1 cellular context compared by ENCODE assay signal in the genomic region with DNA sequence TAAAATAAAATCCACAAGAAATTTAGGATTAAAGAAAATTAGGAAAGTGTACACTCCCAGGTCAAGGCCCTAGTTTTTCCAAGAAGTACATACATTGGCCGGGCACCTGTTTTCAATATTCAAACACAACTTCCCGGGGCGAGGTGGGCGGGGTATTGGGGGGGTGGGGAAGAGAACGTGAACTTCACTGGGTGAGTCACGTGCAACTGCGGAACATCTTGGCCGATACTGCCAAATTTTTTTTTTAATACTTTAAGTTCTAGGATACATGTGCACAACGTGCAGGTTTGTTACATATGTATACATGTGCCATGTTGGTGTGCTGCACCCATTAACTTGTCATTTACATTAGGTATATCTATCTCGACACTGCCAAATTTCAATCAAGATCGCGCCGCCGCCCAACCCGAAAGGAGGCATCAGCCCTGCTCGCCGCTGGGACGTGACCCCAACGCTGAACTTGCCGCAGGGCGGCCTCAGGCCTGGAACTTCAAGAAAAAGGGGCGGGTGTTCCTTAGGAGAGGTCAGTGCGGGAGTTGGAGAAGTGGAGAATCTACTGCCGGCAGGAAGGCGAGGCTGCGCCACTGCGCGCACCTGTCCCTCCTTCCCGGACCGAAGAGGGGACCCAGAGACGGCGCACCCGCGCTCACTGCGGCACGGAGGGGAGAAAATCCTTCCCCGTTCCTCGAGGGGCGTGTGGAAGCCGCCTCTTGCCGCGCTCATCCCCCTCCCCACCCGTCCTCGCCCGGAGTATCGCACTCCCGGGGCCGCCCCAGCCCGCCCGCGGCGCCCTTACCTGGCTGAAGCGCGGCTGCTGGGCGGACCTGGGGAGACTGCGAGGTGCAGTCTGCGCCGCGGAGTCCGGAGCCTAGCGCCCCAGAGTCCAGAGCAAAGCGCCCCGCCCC.
TF ChIP-seq lines count a peak whose summit lies in the region.

Gene TEC, minus strand, starts transcription at position 883 of the 905 bp plus-strand sequence. CDS start 41,224 bp downstream, outside the sequence.

TF ChIP-seq in endothelial cell of umbilical vein, 7 proteins besides CTCF, POLR2A, EP300 and RAD21:
- TF ChIP-seq JUN (IDR thresholded peaks at IDR 0.05; ENCODE audit: borderline replicate concordance, insufficient read depth, insufficient read length, low read depth) (no peak), MAX (IDR thresholded peaks at IDR 0.05; ENCODE audit: insufficient read depth, insufficient read length) (no peak), POLR2AphosphoS5 (IDR thresholded peaks at IDR 0.05; ENCODE audit: insufficient read depth, low read depth, low read length) (no peak), GATA2 (IDR thresholded peaks at IDR 0.05; ENCODE audit: insufficient read depth, insufficient read length, low read depth, low read length) (no peak), EZH2 (IDR thresholded peaks at IDR 0.05; ENCODE audit: borderline replicate concordance, low read depth, low read length, severe bottlenecking) (no peak), FOS (IDR thresholded peaks at IDR 0.05; ENCODE audit: borderline replicate concordance, insufficient read depth, low read length) (no peak), MYC (IDR thresholded peaks at IDR 0.05; ENCODE audit: low read depth, low read length) (no peak)
